Comparison of ENCODE assay signal across 8 cellular contexts in the genomic region with DNA sequence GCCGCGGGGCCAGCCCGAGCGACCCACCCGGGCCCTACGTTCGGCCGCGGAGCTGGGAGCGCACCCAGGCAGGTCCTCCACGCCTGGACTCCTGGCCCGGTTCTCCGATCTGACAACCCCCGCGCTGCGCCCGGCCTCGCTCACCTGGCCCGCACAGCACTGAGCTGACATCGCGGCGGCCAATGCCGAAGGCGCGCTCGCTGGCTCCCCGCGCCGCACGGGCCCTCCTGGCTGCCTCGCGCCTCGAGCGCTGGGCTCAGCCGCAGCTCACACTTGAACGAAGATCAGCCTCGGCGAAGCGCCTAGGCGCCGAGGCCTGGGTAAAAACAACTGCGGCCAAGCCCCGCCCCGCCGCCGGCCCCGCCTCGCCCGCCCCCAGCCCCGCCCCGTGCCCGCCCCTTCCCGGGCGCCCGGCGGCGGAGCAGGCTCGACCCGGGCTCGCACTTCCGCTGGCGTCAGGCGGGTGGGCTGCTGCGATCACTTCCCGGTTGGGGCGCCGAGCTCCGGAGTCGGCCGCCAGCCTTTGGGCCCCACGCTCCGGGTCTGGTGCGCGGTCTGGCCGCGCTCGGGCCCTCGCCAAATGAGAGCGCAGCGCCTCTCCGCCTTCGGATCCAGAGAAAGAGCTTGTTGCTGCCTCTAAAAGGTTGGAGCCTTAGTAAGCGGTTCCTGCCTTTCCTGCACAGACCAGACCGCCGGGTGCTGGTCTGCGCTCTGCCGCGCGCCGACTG.
DNase-seq lines count a peak whose midpoint lies in the region; ATAC-seq and TF ChIP-seq lines count a peak whose summit lies in the region.

Gene SERINC5 (minus strand): TSS at position 297 of the 728 bp plus-strand sequence. CDS start 126 bp downstream, at position 171.

- H3K27me3 ChIP-seq in OCI-LY3 (ENCODE audit: low read depth, low read length) (no peaks in the 10 kb centered on the region), mucosa of rectum (ENCODE audit: control insufficient read depth in 2 of 2, insufficient read depth in 2 of 2, low read length in 2 of 2) (no peaks in the 10 kb centered on the region)

- DNase-seq in AG08396 (ENCODE audit: low spot score) = peak; percentile 94
- peak; percentile 82 for DNase-seq in activated T-cell treated with anti-CD3 and anti-CD28 coated beads for 24 hours (ENCODE audit: low read depth)
- no peak for DNase-seq in epithelial cell of prostate (ENCODE audit: low read depth, low spot score)
- peak; percentile 57 to 70 for DNase-seq in stimulated activated CD8-positive, alpha-beta memory T cell treated with anti-CD3 and anti-CD28 coated beads, Interleukin-4, amount 100 ng/mL, for 4 hours (ENCODE audit: low read depth in 2 of 2, low spot score in 1 of 2)

- no peaks in the 10 kb centered on the region for H4K20me1 ChIP-seq in OCI-LY3 (ENCODE audit: insufficient read depth, low read length)

- H3K4me3 ChIP-seq in OCI-LY3 (ENCODE audit: low read length) (peak within 1 kb of the TSS; percentile 98), mucosa of rectum (ENCODE audit: low read length in 2 of 2) (peak within 1 kb of the TSS; percentile 87 to 93)

- peak within 1 kb of the TSS; percentile 60 for H3K27ac ChIP-seq in OCI-LY3 (ENCODE audit: low read length)
- H3K27ac ChIP-seq in epithelial cell of prostate = peak within 1 kb of the TSS; percentile 90
- H3K27ac ChIP-seq in mucosa of rectum (ENCODE audit: low read depth in 2 of 2, low read length in 2 of 2) = peak within 1 kb of the TSS; percentile 97

- H3K4me1 ChIP-seq in OCI-LY3 (ENCODE audit: low read length) = peaks cover 8% of the 10 kb centered on the region; the same call in 1 of the 2 replicates
- H3K4me1 ChIP-seq in mucosa of rectum (ENCODE audit: control insufficient read depth in 2 of 2, insufficient read depth in 2 of 2, low read length in 2 of 2) = peaks cover 35 to 49% of the 10 kb centered on the region in 2 donors

- H3K9me3 ChIP-seq in OCI-LY3 (ENCODE audit: insufficient read depth, low read length) (no peaks in the 10 kb centered on the region), mucosa of rectum (ENCODE audit: control insufficient read depth in 2 of 2, low read length in 2 of 2) (no peaks in the 10 kb centered on the region)

- H3K4me2 ChIP-seq in OCI-LY3 (ENCODE audit: low read length) = peak within 1 kb of the TSS; percentile 92

- peak; percentile 61 for ATAC-seq in GM18870 (IDR thresholded peaks at IDR 0.05; ENCODE audit: unreplicated experiment)
- peak; percentile 82 for ATAC-seq in HG03108 (IDR thresholded peaks at IDR 0.05; ENCODE audit: unreplicated experiment)

- peak within 1 kb of the TSS; percentile 91 for H2AFZ ChIP-seq in OCI-LY3 (ENCODE audit: low read depth, low read length)

- H3K9ac ChIP-seq in OCI-LY3 (ENCODE audit: low read length) (peak within 1 kb of the TSS; percentile 86), mucosa of rectum (ENCODE audit: low read depth in 1 of 2, low read length in 2 of 2) (peak within 1 kb of the TSS; percentile 95 to 96)

- H3K79me2 ChIP-seq in OCI-LY3 (ENCODE audit: low read length) = peaks cover 9% of the 10 kb centered on the region; the same call in 1 of the 2 replicates

- H3K36me3 ChIP-seq in OCI-LY3 (replicated peaks; ENCODE audit: low read depth, low read length) (no peaks in the 10 kb centered on the region), mucosa of rectum (ENCODE audit: control insufficient read depth in 2 of 2, insufficient read depth in 2 of 2, low read length in 2 of 2) (no peaks in the 10 kb centered on the region)

- no peak for TF ChIP-seq CTCF in OCI-LY3 (IDR thresholded peaks at IDR 0.05; ENCODE audit: low read depth, low read length)
